Comparison of ENCODE assay signal across 23 cellular contexts in genomic region chr17:39787743-39788484, GRCh38. TPM values are rescaled to one million over a fixed set of nuclear protein-coding genes. Genes with fewer than 3 reads are reported as not detected.
A peak's percentile ranks its signal among the peaks of the same experiment; 100 is the strongest.
DNase-seq lines count a peak whose midpoint lies in the region; ATAC-seq, FAIRE-seq and TF ChIP-seq lines count a peak whose summit lies in the region.
"Had no signal": no experiment of that assay in that cellular context is flagged by ENCODE, and none has a peak within 500 bp of the region (broad histone marks: within the 10 kb centered on the region; RNA-seq: fewer than 3 reads in every experiment).

No MANE protein-coding gene starts in this region.

- no peaks in the 10 kb centered on the region for H3K27me3 ChIP-seq in DOHH2 (ENCODE audit: control insufficient read depth, low read length)
- H3K27me3 ChIP-seq in bronchial epithelial cell (ENCODE audit: control insufficient read depth, insufficient read depth, low read length), result no peaks in the 10 kb centered on the region
- no peaks in the 10 kb centered on the region for H3K27me3 ChIP-seq in smooth muscle cell (ENCODE audit: low read depth)
- H3K27me3 ChIP-seq: testis had no signal

- H3K36me3 ChIP-seq in DOHH2 (ENCODE audit: control insufficient read depth, low read length) (peaks cover 99% of the 10 kb centered on the region), bronchial epithelial cell (ENCODE audit: control insufficient read depth, insufficient read depth, low read length) (no peaks in the 10 kb centered on the region), smooth muscle cell (ENCODE audit: low read depth) (no peaks in the 10 kb centered on the region)
- H3K36me3 ChIP-seq: BE2C had no signal

- H3K9me2 ChIP-seq in DOHH2 (replicated peaks; ENCODE audit: control insufficient read depth, low read length), result no peaks in the 10 kb centered on the region

- intact Hi-C loops in natural killer cell (cut with micrococcal nuclease), result no loop called here
- intact Hi-C loops in posterior vena cava (cut with DNase I), result no loop called here

- H3K4me3 Mint-ChIP-seq in natural killer cell, result no peak overlapping the region

- H3K4me1 ChIP-seq in DOHH2 (ENCODE audit: control insufficient read depth, low read length) (peaks cover 100% of the 10 kb centered on the region), smooth muscle cell (ENCODE audit: low read depth) (peaks cover 10% of the 10 kb centered on the region)
- H3K4me1 ChIP-seq: BE2C, testis had no signal

- peak overlapping the region; percentile 57 to 86 for H3K27ac Mint-ChIP-seq in natural killer cell
- H3K27ac Mint-ChIP-seq: progenitor cell of endocrine pancreas had no signal

- H3K36me3 Mint-ChIP-seq in natural killer cell, result peaks cover 23% of the 10 kb centered on the region

- H3K4me2 ChIP-seq in DOHH2 (ENCODE audit: low read length) (peak overlapping the region; percentile 39), smooth muscle cell (no peak overlapping the region)

- H3F3A ChIP-seq in DOHH2 (ENCODE audit: control insufficient read depth, insufficient read depth) (peaks cover 35% of the 10 kb centered on the region), smooth muscle cell (ENCODE audit: low read depth) (no peaks in the 10 kb centered on the region)

- no peaks in the 10 kb centered on the region for H4K20me1 ChIP-seq in DOHH2 (ENCODE audit: control insufficient read depth, insufficient read depth, low read depth, low read length)
- no peaks in the 10 kb centered on the region for H4K20me1 ChIP-seq in smooth muscle cell (ENCODE audit: low read depth)

- 82% methylated on average over 8 of the region's 8 CpGs for WGBS in smooth muscle cell (ENCODE audit: low lambda C conversion rate)

- H3K79me2 ChIP-seq in DOHH2 (ENCODE audit: control insufficient read depth, low read length) (peaks cover 97% of the 10 kb centered on the region), smooth muscle cell (ENCODE audit: low read depth) (no peaks in the 10 kb centered on the region)

- peak; percentile 7 for DNase-seq in M059J (ENCODE audit: low read depth)
- DNase-seq in bronchial epithelial cell (ENCODE audit: low read depth), result peak; percentile 74
- DNase-seq in natural killer cell, result no peak
- DNase-seq in posterior vena cava (ENCODE audit: low spot score), result no peak
- DNase-seq in activated CD8-positive, alpha-beta memory T cell treated with anti-CD3 and anti-CD28 coated beads, Interleukin-2, amount 50 U/mL, for 4 hours, result no peak
- no peak for DNase-seq in smooth muscle cell (lab: John Stamatoyannopoulos, UW; ENCODE audit: unreplicated experiment)
- DNase-seq: activated CD4-positive, CD25-positive, alpha-beta regulatory T cell treated with anti-CD3 and anti-CD28 coated beads, Interleukin-2, amount 50 U/mL, for 72 hours; activated gamma-delta T cell; BE2C; effector CD8-positive, alpha-beta T cell; GOT3; head of caudate nucleus; KG1; mesenchymal stem cell; NCI-H1048; NCI-H526 treated with DMSO at 0.1 percent for 48 hours; small intestine; stimulated activated CD4-positive, alpha-beta T cell treated with anti-CD3 and anti-CD28 coated beads, Interleukin-4, amount 100 ng/mL, for 4 hours; testis had no signal

- H3K9me3 Mint-ChIP-seq in natural killer cell, result no peaks in the 10 kb centered on the region

- peak overlapping the region; percentile 57 for H3K27ac ChIP-seq in DOHH2 (ENCODE audit: low read depth, low read length)
- H3K27ac ChIP-seq in smooth muscle cell (ENCODE audit: low read depth), result no peak overlapping the region
- H3K27ac ChIP-seq: testis had no signal

- no peak for ATAC-seq in natural killer cell

- H2AFZ ChIP-seq in smooth muscle cell (ENCODE audit: low read depth), result no peak overlapping the region

- TF ChIP-seq CTCF in DOHH2 (IDR thresholded peaks at IDR 0.05; ENCODE audit: low read depth, low read length, poor library complexity, severe bottlenecking) (no peak), bronchial epithelial cell (IDR thresholded peaks at IDR 0.05; ENCODE audit: insufficient read depth, low read length, severe bottlenecking) (no peak), natural killer cell (IDR thresholded peaks at IDR 0.05) (no peak), smooth muscle cell (IDR thresholded peaks at IDR 0.05; ENCODE audit: borderline replicate concordance, insufficient read depth, poor library complexity, severe bottlenecking) (no peak)

- no peaks in the 10 kb centered on the region for H3K27me3 Mint-ChIP-seq in natural killer cell (ENCODE audit: low read depth in 2 of 2)

- H3K9me3 ChIP-seq in DOHH2 (ENCODE audit: control insufficient read depth, insufficient read depth, low read length), result no peaks in the 10 kb centered on the region
- H3K9me3 ChIP-seq in smooth muscle cell (replicated peaks; ENCODE audit: low read depth), result no peaks in the 10 kb centered on the region
- H3K9me3 ChIP-seq: BE2C, testis had no signal

- peaks cover 48 to 50% of the 10 kb centered on the region in 2 donors for H3K4me1 Mint-ChIP-seq in natural killer cell

- H3K4me3 ChIP-seq in DOHH2 (ENCODE audit: low read length) (peak overlapping the region; percentile 29; the same call in 1 of the 2 replicates), bronchial epithelial cell (ENCODE audit: low read depth, low read length) (no peak overlapping the region), smooth muscle cell (no peak overlapping the region)
- H3K4me3 ChIP-seq: testis had no signal

- no peak for FAIRE-seq in bronchial epithelial cell (lab: Jason Lieb, UNC)
- FAIRE-seq: small intestine had no signal

- H3K9ac ChIP-seq in smooth muscle cell (ENCODE audit: low read depth), result no peak overlapping the region

RNA-seq across cellular contexts. Expression of gene GRB7, which starts 50.2 kb away (rescaled TPM):
- not detected in 2 replicates for total RNA-seq in M059J (2014; rRNA removed; shearing (Covaris generic))
- total RNA-seq in bronchial epithelial cell (9.0 and 14.0 TPM in 2 replicates), natural killer cell (under 1 TPM in 1 of 3 donors, not detected in 2; 0.27 TPM), posterior vena cava (not detected), smooth muscle cell (2.7 and 3.6 TPM in 2 replicates)
- 4.1 and 9.1 TPM in 2 replicates for polyA plus RNA-seq in smooth muscle cell
- total RNA-seq: cerebellum had no signal
- polyA plus RNA-seq: neural cell had no signal

RNA-seq across cellular contexts. Expression of gene MIEN1, which starts 57.6 kb away (rescaled TPM):
- total RNA-seq in M059J (2014; rRNA removed; shearing (Covaris generic)), result 84.5 and 89.4 TPM in 2 replicates
- total RNA-seq in bronchial epithelial cell (26.6 and 34.1 TPM in 2 replicates), natural killer cell (10 to 100 TPM; 48.8 to 55.2 (median 51.6) TPM), posterior vena cava (10 to 100 TPM; 27.4 to 33.6 TPM), smooth muscle cell (33.5 and 55.8 TPM in 2 replicates)
- polyA plus RNA-seq in smooth muscle cell, result 70.7 and 71.5 TPM in 2 replicates

Comparison
In these comparisons a context has a peak if more than half of its experiments do, and no peak if none do; other contexts are left out.
1. DNase-seq: peak in M059J (single experiment) and bronchial epithelial cell (single experiment); none in natural killer cell (single experiment), posterior vena cava (single experiment), activated CD8-positive, alpha-beta memory T cell treated with anti-CD3 and anti-CD28 coated beads, Interleukin-2, amount 50 U/mL, for 4 hours (single experiment) and smooth muscle cell (single experiment).